In genomic region chr17:45197555-45198334, GRCh38 we compare ENCODE assay signal across 1 cellular context.
TF ChIP-seq lines count a peak whose summit lies in the region.

No MANE protein-coding gene starts in this region.

TF ChIP-seq in K562, 482 proteins besides CTCF, POLR2A, EP300 and RAD21 (continued from another document and continues in another):
- TF ChIP-seq THAP12 (CRISPR knock-in tag; IDR thresholded peaks at IDR 0.05), result 0 out of 2 replicates have a peak, but pooled peaks have one; percentile 30
- no peak for TF ChIP-seq USF2 (CRISPR knock-in tag; IDR thresholded peaks at IDR 0.05)
- TF ChIP-seq RBM14 (IDR thresholded peaks at IDR 0.05; ENCODE audit: borderline replicate concordance, insufficient read depth, low read depth, low read length), result no peak
- no peak for TF ChIP-seq GTF3C2 (IDR thresholded peaks at IDR 0.05; ENCODE audit: borderline replicate concordance, extremely low read depth, insufficient read length)
- TF ChIP-seq KHSRP (IDR thresholded peaks at IDR 0.05), result no peak
- TF ChIP-seq EZH2 (IDR thresholded peaks at IDR 0.05; ENCODE audit: borderline replicate concordance, low read depth, low read length), result no peak
- TF ChIP-seq DMBX1 (CRISPR knock-in tag; IDR thresholded peaks at IDR 0.05; ENCODE audit: borderline replicate concordance), result no peak
- no peak for TF ChIP-seq ZNF175 (CRISPR knock-in tag; IDR thresholded peaks at IDR 0.05; ENCODE audit: low read depth)
- no peak for TF ChIP-seq RBM15 (IDR thresholded peaks at IDR 0.05; ENCODE audit: insufficient read depth, low read length)
- TF ChIP-seq MCM2 (IDR thresholded peaks at IDR 0.05; ENCODE audit: low read depth), result no peak
- TF ChIP-seq MED1 (CRISPR knock-in tag; IDR thresholded peaks at IDR 0.05; ENCODE audit: borderline replicate concordance), result no peak
- peak; percentile 42; the same call in 1 of the 2 replicates for TF ChIP-seq FOSL1 (tag; conservative IDR thresholded peaks at IDR 0.05)
- no peak for TF ChIP-seq U2AF1 (optimal IDR thresholded peaks at IDR 0.05; ENCODE audit: low read depth, low read length)
- 0 out of 2 replicates have a peak, but pooled peaks have one; percentile 31 for TF ChIP-seq ZBTB5 (IDR thresholded peaks at IDR 0.05)
- TF ChIP-seq ZNF274 (IDR thresholded peaks at IDR 0.05; ENCODE audit: borderline replicate concordance, low read depth, low read length), result no peak
- no peak for TF ChIP-seq NFYB (IDR thresholded peaks at IDR 0.05; ENCODE audit: extremely low read depth, insufficient read length)
- no peak for TF ChIP-seq THRAP3 (IDR thresholded peaks at IDR 0.05; ENCODE audit: borderline replicate concordance)
- TF ChIP-seq STAT5B (CRISPR knock-in tag; IDR thresholded peaks at IDR 0.05), result no peak
- TF ChIP-seq SMAD4 (CRISPR knock-in tag; conservative IDR thresholded peaks at IDR 0.05), result peak; percentile 43; the same call in 1 of the 2 replicates
- peak; percentile 59; the same call in 1 of the 2 replicates for TF ChIP-seq SOX6 (IDR thresholded peaks at IDR 0.05)
- peak; percentile 51; the same call in 1 of the 2 replicates for TF ChIP-seq ESRRA (IDR thresholded peaks at IDR 0.05; ENCODE audit: borderline replicate concordance, low read depth)
- no peak for TF ChIP-seq ZNF57 (CRISPR knock-in tag; IDR thresholded peaks at IDR 0.05)
- TF ChIP-seq TAF7 (tag; IDR thresholded peaks at IDR 0.05), result no peak
- no peak for TF ChIP-seq BCL6 (CRISPR knock-in tag; IDR thresholded peaks at IDR 0.05)
- TF ChIP-seq, protein P1, sequence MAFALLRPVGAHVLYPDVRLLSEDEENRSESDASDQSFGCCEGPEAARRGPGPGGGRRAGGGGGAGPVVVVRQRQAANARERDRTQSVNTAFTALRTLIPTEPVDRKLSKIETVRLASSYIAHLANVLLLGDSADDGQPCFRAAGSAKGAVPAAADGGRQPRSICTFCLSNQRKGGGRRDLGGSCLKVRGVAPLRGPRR (CRISPR knock-in tag; IDR thresholded peaks at IDR 0.05), result no peak
- no peak for TF ChIP-seq ZNF253 (CRISPR knock-in tag; conservative IDR thresholded peaks at IDR 0.05)
- no peak for TF ChIP-seq CEBPB (tag; IDR thresholded peaks at IDR 0.05)
- peak in 1 of 2 experiments; percentile 15 for TF ChIP-seq E2F6 (IDR thresholded peaks at IDR 0.05; ENCODE audit: borderline replicate concordance in 1 of 2, extremely low read depth in 1 of 2, insufficient read depth in 1 of 2, insufficient read length in 1 of 2, low read depth in 1 of 2, low read length in 1 of 2, poor library complexity in 1 of 2, severe bottlenecking in 1 of 2)
- TF ChIP-seq BMI1 (IDR thresholded peaks at IDR 0.05; ENCODE audit: low read length), result no peak
- no peak for TF ChIP-seq ZNF395 (CRISPR knock-in tag; IDR thresholded peaks at IDR 0.05)
- TF ChIP-seq LARP7 (IDR thresholded peaks at IDR 0.05), result 0 out of 2 replicates have a peak, but pooled peaks have one; percentile 51
- TF ChIP-seq ELF1 (tag; IDR thresholded peaks at IDR 0.05), result no peak
- TF ChIP-seq, protein P2, sequence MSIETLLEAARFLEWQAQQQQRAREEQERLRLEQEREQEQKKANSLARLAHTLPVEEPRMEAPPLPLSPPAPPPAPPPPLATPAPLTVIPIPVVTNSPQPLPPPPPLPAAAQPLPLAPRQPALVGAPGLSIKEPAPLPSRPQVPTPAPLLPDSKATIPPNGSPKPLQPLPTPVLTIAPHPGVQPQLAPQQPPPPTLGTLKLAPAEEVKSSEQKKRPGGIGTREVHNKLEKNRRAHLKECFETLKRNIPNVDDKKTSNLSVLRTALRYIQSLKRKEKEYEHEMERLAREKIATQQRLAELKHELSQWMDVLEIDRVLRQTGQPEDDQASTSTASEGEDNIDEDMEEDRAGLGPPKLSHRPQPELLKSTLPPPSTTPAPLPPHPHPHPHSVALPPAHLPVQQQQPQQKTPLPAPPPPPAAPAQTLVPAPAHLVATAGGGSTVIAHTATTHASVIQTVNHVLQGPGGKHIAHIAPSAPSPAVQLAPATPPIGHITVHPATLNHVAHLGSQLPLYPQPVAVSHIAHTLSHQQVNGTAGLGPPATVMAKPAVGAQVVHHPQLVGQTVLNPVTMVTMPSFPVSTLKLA (conservative IDR thresholded peaks at IDR 0.05), result peak in 1 of 2 experiments; percentile 24; a peak in 1 of 4 replicates
- peak; percentile 39; the same call in 1 of the 2 replicates for TF ChIP-seq CREM (IDR thresholded peaks at IDR 0.05; ENCODE audit: low read depth)
- no peak for TF ChIP-seq SMARCB1 (IDR thresholded peaks at IDR 0.05; ENCODE audit: insufficient read length, low read depth)
- TF ChIP-seq EP400 (IDR thresholded peaks at IDR 0.05), result no peak
- TF ChIP-seq TARDBP (IDR thresholded peaks at IDR 0.05), result 0 out of 2 replicates have a peak, but pooled peaks have one; percentile 37
- TF ChIP-seq MAZ (CRISPR knock-in tag; conservative IDR thresholded peaks at IDR 0.05 in 1 of 2, IDR thresholded peaks at IDR 0.05 in 1 of 2), result peak; percentile 86 to 95
- TF ChIP-seq GATA2 (CRISPR knock-in tag; IDR thresholded peaks at IDR 0.05), result no peak
- TF ChIP-seq BACH1 (tag; IDR thresholded peaks at IDR 0.05), result no peak
- TF ChIP-seq, protein P3, sequence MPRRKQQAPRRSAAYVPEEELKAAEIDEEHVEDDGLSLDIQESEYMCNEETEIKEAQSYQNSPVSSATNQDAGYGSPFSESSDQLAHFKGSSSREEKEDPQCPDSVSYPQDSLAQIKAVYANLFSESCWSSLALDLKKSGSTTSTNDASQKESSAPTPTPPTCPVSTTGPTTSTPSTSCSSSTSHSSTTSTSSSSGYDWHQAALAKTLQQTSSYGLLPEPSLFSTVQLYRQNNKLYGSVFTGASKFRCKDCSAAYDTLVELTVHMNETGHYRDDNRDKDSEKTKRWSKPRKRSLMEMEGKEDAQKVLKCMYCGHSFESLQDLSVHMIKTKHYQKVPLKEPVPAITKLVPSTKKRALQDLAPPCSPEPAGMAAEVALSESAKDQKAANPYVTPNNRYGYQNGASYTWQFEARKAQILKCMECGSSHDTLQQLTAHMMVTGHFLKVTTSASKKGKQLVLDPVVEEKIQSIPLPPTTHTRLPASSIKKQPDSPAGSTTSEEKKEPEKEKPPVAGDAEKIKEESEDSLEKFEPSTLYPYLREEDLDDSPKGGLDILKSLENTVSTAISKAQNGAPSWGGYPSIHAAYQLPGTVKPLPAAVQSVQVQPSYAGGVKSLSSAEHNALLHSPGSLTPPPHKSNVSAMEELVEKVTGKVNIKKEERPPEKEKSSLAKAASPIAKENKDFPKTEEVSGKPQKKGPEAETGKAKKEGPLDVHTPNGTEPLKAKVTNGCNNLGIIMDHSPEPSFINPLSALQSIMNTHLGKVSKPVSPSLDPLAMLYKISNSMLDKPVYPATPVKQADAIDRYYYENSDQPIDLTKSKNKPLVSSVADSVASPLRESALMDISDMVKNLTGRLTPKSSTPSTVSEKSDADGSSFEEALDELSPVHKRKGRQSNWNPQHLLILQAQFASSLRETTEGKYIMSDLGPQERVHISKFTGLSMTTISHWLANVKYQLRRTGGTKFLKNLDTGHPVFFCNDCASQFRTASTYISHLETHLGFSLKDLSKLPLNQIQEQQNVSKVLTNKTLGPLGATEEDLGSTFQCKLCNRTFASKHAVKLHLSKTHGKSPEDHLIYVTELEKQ (CRISPR knock-in tag; IDR thresholded peaks at IDR 0.05), result no peak
- TF ChIP-seq ZEB2 (IDR thresholded peaks at IDR 0.05), result no peak
- no peak for TF ChIP-seq ZKSCAN3 (CRISPR knock-in tag; IDR thresholded peaks at IDR 0.05)
- peak; percentile 39; the same call in 1 of the 2 replicates for TF ChIP-seq HMGXB4 (CRISPR knock-in tag; IDR thresholded peaks at IDR 0.05)
- no peak for TF ChIP-seq NCOA4 (IDR thresholded peaks at IDR 0.05; ENCODE audit: partially characterized antibody)
- no peak for TF ChIP-seq ETV6 (IDR thresholded peaks at IDR 0.05; ENCODE audit: borderline replicate concordance in 1 of 2, low read depth in 2 of 2, low read length in 1 of 2)
- TF ChIP-seq ETV6 (CRISPR knock-in tag; IDR thresholded peaks at IDR 0.05; ENCODE audit: borderline replicate concordance), result no peak
- no peak for TF ChIP-seq NFE2 (IDR thresholded peaks at IDR 0.05; ENCODE audit: low read depth)
- TF ChIP-seq FIP1L1 (IDR thresholded peaks at IDR 0.05; ENCODE audit: low read depth, low read length, poor library complexity, severe bottlenecking), result no peak
- no peak for TF ChIP-seq TCF7L2 (IDR thresholded peaks at IDR 0.05; ENCODE audit: low read depth, low read length)
